In genomic region chr11:94926698-94927237, GRCh38 we compare ENCODE assay signal across 8 cellular contexts. TPM values are rescaled to one million over a fixed set of nuclear protein-coding genes. Genes with fewer than 3 reads are reported as not detected.
DNase-seq lines count a peak whose midpoint lies in the region; TF ChIP-seq lines count a peak whose summit lies in the region.

No MANE protein-coding gene starts in this region.

- H3K4me1 ChIP-seq in vagina: peaks cover 41% of the 10 kb centered on the region

- no peaks in the 10 kb centered on the region for H3K36me3 ChIP-seq in vagina

- H3K27ac ChIP-seq in vagina: peak overlapping the region; percentile 91

- no peak for DNase-seq in activated naive CD4-positive, alpha-beta T cell treated with anti-CD3 and anti-CD28 coated beads, Interleukin-2, amount 50 U/mL, for 16 hours
- DNase-seq in epithelial cell of esophagus (ENCODE audit: low read depth) (peak; percentile 6), mucosa of gallbladder (ENCODE audit: low spot score) (peak; percentile 84), vagina (ENCODE audit: extremely low spot score in 2 of 2) (peak in 1 of 2 donors; percentile 97), cerebellar nuclear complex (lab: John Stamatoyannopoulos, UW) (no peak), DMS114 treated with DMSO at 0.1 percent for 48 hours (lab: John Stamatoyannopoulos, UW; ENCODE audit: unreplicated experiment) (no peak)
- no peak for DNase-seq in stimulated activated CD4-positive, alpha-beta T cell treated with anti-CD3 and anti-CD28 coated beads, Interleukin-2, amount 100 ng/mL, for 24 hours

- TF ChIP-seq POLR2A in vagina (IDR thresholded peaks at IDR 0.05): no peak

- peaks cover 57% of the 10 kb centered on the region for H3K4me1 Mint-ChIP-seq in activated naive CD4-positive, alpha-beta T cell treated with anti-CD3 and anti-CD28 coated beads, Interleukin-2, amount 50 U/mL, for 24 hours

- no peaks in the 10 kb centered on the region for H3K27me3 Mint-ChIP-seq in activated naive CD4-positive, alpha-beta T cell treated with anti-CD3 and anti-CD28 coated beads, Interleukin-2, amount 50 U/mL, for 24 hours

- peak overlapping the region; percentile 56 for H3K27ac Mint-ChIP-seq in activated naive CD4-positive, alpha-beta T cell treated with anti-CD3 and anti-CD28 coated beads, Interleukin-2, amount 50 U/mL, for 24 hours

- TF ChIP-seq CTCF in epithelial cell of esophagus (IDR thresholded peaks at IDR 0.05; ENCODE audit: insufficient read depth, low read depth, low read length, missing control alignments) (no peak), vagina (IDR thresholded peaks at IDR 0.05) (no peak)

- no peaks in the 10 kb centered on the region for H3K27me3 ChIP-seq in vagina

- no peak overlapping the region for H3K4me3 Mint-ChIP-seq in activated naive CD4-positive, alpha-beta T cell treated with anti-CD3 and anti-CD28 coated beads, Interleukin-2, amount 50 U/mL, for 24 hours

- no peaks in the 10 kb centered on the region for H3K9me3 Mint-ChIP-seq in activated naive CD4-positive, alpha-beta T cell treated with anti-CD3 and anti-CD28 coated beads, Interleukin-2, amount 50 U/mL, for 24 hours

- H3K4me3 ChIP-seq in epithelial cell of esophagus (ENCODE audit: low read length): no peak overlapping the region
- no peak overlapping the region for H3K4me3 ChIP-seq in vagina

- H3K9me3 ChIP-seq in vagina: no peaks in the 10 kb centered on the region

- H3K36me3 Mint-ChIP-seq in activated naive CD4-positive, alpha-beta T cell treated with anti-CD3 and anti-CD28 coated beads, Interleukin-2, amount 50 U/mL, for 24 hours: no peaks in the 10 kb centered on the region

- intact Hi-C loops in vagina (cut with DNase I): no loop called here

RNA-seq across cellular contexts. Expression of gene CWC15, which starts 46.6 kb away (rescaled TPM):
- total RNA-seq in mucosa of gallbladder (41.1 TPM), vagina (38.1 TPM)

RNA-seq across cellular contexts. Expression of gene KDM4D, which starts 46.7 kb away (rescaled TPM):
- total RNA-seq in mucosa of gallbladder (0.66 TPM), vagina (0.25 TPM)

Comparison
In these comparisons a context has a peak if more than half of its experiments do, and no peak if none do; other contexts are left out.
1. DNase-seq: peak in epithelial cell of esophagus (single experiment) and mucosa of gallbladder (single experiment); none in activated naive CD4-positive, alpha-beta T cell treated with anti-CD3 and anti-CD28 coated beads, Interleukin-2, amount 50 U/mL, for 16 hours (single experiment), cerebellar nuclear complex (0 of 2), DMS114 treated with DMSO at 0.1 percent for 48 hours (single experiment) and stimulated activated CD4-positive, alpha-beta T cell treated with anti-CD3 and anti-CD28 coated beads, Interleukin-2, amount 100 ng/mL, for 24 hours (0 of 2).